16 cellular contexts compared by ENCODE assay signal in the genomic region with DNA sequence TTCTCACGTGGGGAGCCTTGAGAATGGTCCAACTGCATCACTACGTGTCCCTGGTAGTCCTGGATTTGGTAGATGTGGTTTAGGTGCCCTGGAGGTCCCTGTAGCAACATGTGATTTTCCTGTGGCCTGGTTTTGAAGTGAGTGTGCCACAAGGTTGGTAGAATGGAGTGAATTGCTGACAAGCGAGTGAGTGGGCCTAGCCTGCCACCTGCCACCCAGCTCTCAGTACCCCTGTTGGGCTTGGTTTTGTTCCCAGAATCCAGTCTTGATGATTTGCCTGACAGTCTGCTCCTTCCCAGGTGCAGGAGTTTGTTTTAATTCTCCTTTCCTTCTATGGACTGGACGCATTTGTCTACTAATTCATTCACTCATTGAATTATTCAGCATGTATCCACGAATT. TPM values are rescaled to one million over a fixed set of nuclear protein-coding genes. Genes with fewer than 3 reads are reported as not detected.
DNase-seq lines count a peak whose midpoint lies in the region; ATAC-seq, FAIRE-seq and TF ChIP-seq lines count a peak whose summit lies in the region.
"Had no signal": no experiment of that assay in that cellular context is flagged by ENCODE, and none has a peak within 500 bp of the region (broad histone marks: within the 10 kb centered on the region; RNA-seq: fewer than 3 reads in every experiment).

No MANE protein-coding gene starts in this region.

- no peak overlapping the region for H3K27ac ChIP-seq in WERI-Rb-1
- H3K27ac ChIP-seq: BLaER1 had no signal

- no peak overlapping the region for H3K4me3 Mint-ChIP-seq in activated CD8-positive, alpha-beta memory T cell treated with anti-CD3 and anti-CD28 coated beads, Interleukin-2, amount 10 ng/mL, durations not matched to agents 7 days and 5 days
- no peak overlapping the region for H3K4me3 Mint-ChIP-seq in activated T-cell treated with anti-CD3 and anti-CD28 coated beads, Interleukin-2, amount 50 U/mL, for 72 hours
- H3K4me3 Mint-ChIP-seq: GM23338 had no signal

- FAIRE-seq in GM12892 (lab: Jason Lieb, UNC) = peak; percentile 42
- FAIRE-seq: G401.6, GM12891 had no signal

- no peak overlapping the region for H3K27ac Mint-ChIP-seq in activated CD8-positive, alpha-beta memory T cell treated with anti-CD3 and anti-CD28 coated beads, Interleukin-2, amount 10 ng/mL, durations not matched to agents 7 days and 5 days
- H3K27ac Mint-ChIP-seq in activated T-cell treated with anti-CD3 and anti-CD28 coated beads, Interleukin-2, amount 50 U/mL, for 72 hours = no peak overlapping the region
- H3K27ac Mint-ChIP-seq: GM23338 had no signal

- H3K27me3 Mint-ChIP-seq in activated CD8-positive, alpha-beta memory T cell treated with anti-CD3 and anti-CD28 coated beads, Interleukin-2, amount 10 ng/mL, durations not matched to agents 7 days and 5 days = peaks cover 42% of the 10 kb centered on the region
- peaks cover 12% of the 10 kb centered on the region for H3K27me3 Mint-ChIP-seq in activated T-cell treated with anti-CD3 and anti-CD28 coated beads, Interleukin-2, amount 50 U/mL, for 72 hours (ENCODE audit: low read depth)

- H3K36me3 ChIP-seq in WERI-Rb-1 = no peaks in the 10 kb centered on the region
- H3K36me3 ChIP-seq: BLaER1 had no signal

- CTCF ChIA-PET in activated CD8-positive, alpha-beta memory T cell treated with anti-CD3 and anti-CD28 coated beads, Interleukin-2, amount 10 ng/mL, durations not matched to agents 7 days and 5 days (lab: Charles Lee) = interaction anchor here (0.7 kb wide), 1 partner anchor 9 kb away, joined by 3 read pairs; no protein-coding TSS in a partner anchor

- ATAC-seq in activated CD4-positive, CD25-positive, alpha-beta regulatory T cell treated with anti-CD3 and anti-CD28 coated beads, Interleukin-2, amount 50 U/mL, for 24 hours = no peak
- ATAC-seq in activated CD8-positive, alpha-beta memory T cell treated with anti-CD3 and anti-CD28 coated beads, Interleukin-2, amount 10 ng/mL, durations not matched to agents 7 days and 5 days = no peak
- ATAC-seq in left lobe of liver (no peak), HG02885 (IDR thresholded peaks at IDR 0.05; ENCODE audit: poor library complexity, unreplicated experiment) (no peak)
- ATAC-seq in activated T-cell treated with anti-CD3 and anti-CD28 coated beads, Interleukin-2, amount 50 U/mL, for 72 hours (replicated peaks in 1 of 2) = no peak
- ATAC-seq: GM23338 had no signal

- no peaks in the 10 kb centered on the region for H3K36me3 Mint-ChIP-seq in activated CD8-positive, alpha-beta memory T cell treated with anti-CD3 and anti-CD28 coated beads, Interleukin-2, amount 10 ng/mL, durations not matched to agents 7 days and 5 days
- H3K36me3 Mint-ChIP-seq in activated T-cell treated with anti-CD3 and anti-CD28 coated beads, Interleukin-2, amount 50 U/mL, for 72 hours (ENCODE audit: insufficient read depth in 2 of 2) = no peaks in the 10 kb centered on the region

- no peak for TF ChIP-seq POLR2A in GM12892 (IDR thresholded peaks at IDR 0.05; ENCODE audit: low read depth, low read length)

- H3K9me3 ChIP-seq in WERI-Rb-1 (ENCODE audit: severe bottlenecking) = no peaks in the 10 kb centered on the region
- H3K9me3 ChIP-seq: BLaER1 had no signal

- H3K27me3 ChIP-seq in WERI-Rb-1 (ENCODE audit: insufficient read depth, low read depth, severe bottlenecking) = no peaks in the 10 kb centered on the region
- H3K27me3 ChIP-seq: BLaER1 had no signal

- H3K4me1 Mint-ChIP-seq in activated CD8-positive, alpha-beta memory T cell treated with anti-CD3 and anti-CD28 coated beads, Interleukin-2, amount 10 ng/mL, durations not matched to agents 7 days and 5 days = peaks cover 25% of the 10 kb centered on the region
- H3K4me1 Mint-ChIP-seq in activated T-cell treated with anti-CD3 and anti-CD28 coated beads, Interleukin-2, amount 50 U/mL, for 72 hours (ENCODE audit: low read depth) = peaks cover 27% of the 10 kb centered on the region
- H3K4me1 Mint-ChIP-seq: GM23338 had no signal

- TF ChIP-seq CTCF in WERI-Rb-1 (IDR thresholded peaks at IDR 0.05; ENCODE audit: low read depth, low read length) = no peak

- H3K4me3 ChIP-seq in WERI-Rb-1 (ENCODE audit: low read depth, low read length) = no peak overlapping the region
- H3K4me3 ChIP-seq: BLaER1, GM23338 had no signal

- peak; percentile 17 for DNase-seq in activated CD4-positive, CD25-positive, alpha-beta regulatory T cell treated with anti-CD3 and anti-CD28 coated beads, Interleukin-2, amount 50 U/mL, for 72 hours
- DNase-seq in GM12892 (ENCODE audit: insufficient read length) = no peak
- DNase-seq in activated CD8-positive, alpha-beta memory T cell treated with anti-CD3 and anti-CD28 coated beads, Interleukin-2, amount 10 ng/mL, durations not matched to agents 7 days and 5 days = peak; percentile 32
- DNase-seq in left lobe of liver (ENCODE audit: low spot score) = peak; percentile 7
- DNase-seq in WERI-Rb-1 = no peak
- no peak for DNase-seq in activated T-cell treated with anti-CD3 and anti-CD28 coated beads, Interleukin-2, amount 50 U/mL, for 72 hours
- DNase-seq: 8988T, AML-193, DMS79, H7 had no signal

- H3K9me3 Mint-ChIP-seq in activated CD8-positive, alpha-beta memory T cell treated with anti-CD3 and anti-CD28 coated beads, Interleukin-2, amount 10 ng/mL, durations not matched to agents 7 days and 5 days (ENCODE audit: low read depth) = no peaks in the 10 kb centered on the region
- H3K9me3 Mint-ChIP-seq in activated T-cell treated with anti-CD3 and anti-CD28 coated beads, Interleukin-2, amount 50 U/mL, for 72 hours = no peaks in the 10 kb centered on the region
- H3K9me3 Mint-ChIP-seq: GM23338 had no signal

RNA-seq across cellular contexts. Expression of a gene that starts 19.4 kb away (rescaled TPM):
- polyA plus RNA-seq in GM12892 (2012; ENCODE audit: missing spikeins) = 1,556 TPM
- total RNA-seq in activated CD8-positive, alpha-beta memory T cell treated with anti-CD3 and anti-CD28 coated beads, Interleukin-2, amount 10 ng/mL, durations not matched to agents 7 days and 5 days = 1,000 to 10,000 TPM; 1,405 to 1,605 TPM
- total RNA-seq in left lobe of liver = 577 TPM
- 1,000 to 10,000 TPM; 2,514 to 2,771 TPM for total RNA-seq in activated T-cell treated with anti-CD3 and anti-CD28 coated beads, Interleukin-2, amount 50 U/mL, for 72 hours

RNA-seq across cellular contexts. Expression of a gene that starts 57.9 kb away (rescaled TPM):
- polyA plus RNA-seq in GM12892 (2012; ENCODE audit: missing spikeins) = 20.4 TPM
- 10 to 100 TPM; 70.9 to 81.1 TPM for total RNA-seq in activated CD8-positive, alpha-beta memory T cell treated with anti-CD3 and anti-CD28 coated beads, Interleukin-2, amount 10 ng/mL, durations not matched to agents 7 days and 5 days
- 0.86 TPM for total RNA-seq in left lobe of liver
- 10 to 100 TPM; 51.5 to 56.2 TPM for total RNA-seq in activated T-cell treated with anti-CD3 and anti-CD28 coated beads, Interleukin-2, amount 50 U/mL, for 72 hours

Comparison
In these comparisons a context has a peak if more than half of its experiments do, and no peak if none do; other contexts are left out.
1. DNase-seq: peak in activated CD4-positive, CD25-positive, alpha-beta regulatory T cell treated with anti-CD3 and anti-CD28 coated beads, Interleukin-2, amount 50 U/mL, for 72 hours (single experiment), activated CD8-positive, alpha-beta memory T cell treated with anti-CD3 and anti-CD28 coated beads, Interleukin-2, amount 10 ng/mL, durations not matched to agents 7 days and 5 days (single experiment) and left lobe of liver (single experiment); none in GM12892 (single experiment), WERI-Rb-1 (single experiment) and activated T-cell treated with anti-CD3 and anti-CD28 coated beads, Interleukin-2, amount 50 U/mL, for 72 hours (0 of 2).
2. RNA of a gene that starts 57.9 kb away (total RNA-seq): 70.9 to 81.1 TPM in activated CD8-positive, alpha-beta memory T cell treated with anti-CD3 and anti-CD28 coated beads, Interleukin-2, amount 10 ng/mL, durations not matched to agents 7 days and 5 days and 51.5 to 56.2 TPM in activated T-cell treated with anti-CD3 and anti-CD28 coated beads, Interleukin-2, amount 50 U/mL, for 72 hours; 0.86 TPM in left lobe of liver (single experiment); every median in the first group is over 10 times any median in the second.